In genomic region chr9:96420468-96421219, GRCh38 we compare ENCODE assay signal across 8 cellular contexts. TPM values are rescaled to one million over a fixed set of nuclear protein-coding genes. Genes with fewer than 3 reads are reported as not detected.
DNase-seq lines count a peak whose midpoint lies in the region; ATAC-seq and TF ChIP-seq lines count a peak whose summit lies in the region.

No MANE protein-coding gene starts in this region.

- H3K9me3 Mint-ChIP-seq in activated naive CD4-positive, alpha-beta T cell treated with anti-CD3 and anti-CD28 coated beads, Interleukin-2, amount 50 U/mL, for 72 hours: no peaks in the 10 kb centered on the region

- no peaks in the 10 kb centered on the region for H3K36me3 ChIP-seq in cardiac muscle cell

- ATAC-seq in activated naive CD4-positive, alpha-beta T cell treated with anti-CD3 and anti-CD28 coated beads, Interleukin-2, amount 50 U/mL, for 72 hours: peak in 1 of 2 donors; percentile 10
- ATAC-seq in HG03378 (IDR thresholded peaks at IDR 0.05; ENCODE audit: unreplicated experiment) (no peak), GM18498 (IDR thresholded peaks at IDR 0.05; ENCODE audit: unreplicated experiment) (no peak)

- peak; percentile 35 for DNase-seq in stimulated activated CD4-positive, alpha-beta T cell treated with anti-CD3 and anti-CD28 coated beads, Interleukin-1b, Interleukin-23, amount 100 ng/mL, for 48 hours
- DNase-seq in stimulated activated CD4-positive, alpha-beta T cell treated with anti-CD3 and anti-CD28 coated beads, Interleukin-4, amount 100 ng/mL, for 1 hour: no peak
- DNase-seq in NCI-H2196 treated with DMSO at 0.1 percent for 48 hours (lab: John Stamatoyannopoulos, UW; ENCODE audit: unreplicated experiment) (peak; percentile 65), cardiac muscle cell (ENCODE audit: low read depth in 1 of 2, low spot score in 1 of 2) (peak; percentile 74 to 94), putamen (ENCODE audit: low spot score) (peak; percentile 43)
- peak in 1 of 2 donors; percentile 18 for DNase-seq in activated naive CD4-positive, alpha-beta T cell treated with anti-CD3 and anti-CD28 coated beads, Interleukin-2, amount 50 U/mL, for 72 hours (ENCODE audit: low spot score in 2 of 2)

- no peak overlapping the region for H3K4me3 ChIP-seq in cardiac muscle cell

- no peak for TF ChIP-seq CTCF in cardiac muscle cell (IDR thresholded peaks at IDR 0.05; ENCODE audit: low read depth, low read length)

- H3K4me1 ChIP-seq in cardiac muscle cell (ENCODE audit: low read depth): peaks cover 18% of the 10 kb centered on the region

- H3K36me3 Mint-ChIP-seq in activated naive CD4-positive, alpha-beta T cell treated with anti-CD3 and anti-CD28 coated beads, Interleukin-2, amount 50 U/mL, for 72 hours: peaks cover 6 to 12% of the 10 kb centered on the region in 2 donors

- H3K9me3 ChIP-seq in cardiac muscle cell (ENCODE audit: low read depth): no peaks in the 10 kb centered on the region

- peak overlapping the region; percentile 96 for H3K27ac ChIP-seq in cardiac muscle cell

- H3K27ac Mint-ChIP-seq in activated naive CD4-positive, alpha-beta T cell treated with anti-CD3 and anti-CD28 coated beads, Interleukin-2, amount 50 U/mL, for 72 hours: peak overlapping the region; percentile 22 to 94

- H3K27me3 ChIP-seq in cardiac muscle cell: no peaks in the 10 kb centered on the region

RNA-seq across cellular contexts. Expression of gene ZNF367, which starts 2.5 kb away (rescaled TPM):
- total RNA-seq in activated naive CD4-positive, alpha-beta T cell treated with anti-CD3 and anti-CD28 coated beads, Interleukin-2, amount 50 U/mL, for 72 hours: 10 to 100 TPM; 17.7 to 42.6 TPM
- 2.5 and 3.0 TPM in 2 replicates for total RNA-seq in cardiac muscle cell
- polyA plus RNA-seq in cardiac muscle cell: 0.89 and 3.0 TPM in 2 replicates

RNA-seq across cellular contexts. Expression of gene HABP4, which starts 29.3 kb away (rescaled TPM):
- total RNA-seq in activated naive CD4-positive, alpha-beta T cell treated with anti-CD3 and anti-CD28 coated beads, Interleukin-2, amount 50 U/mL, for 72 hours: 10 to 100 TPM in 1 of 2 donors, 1 to 10 TPM in 1; 6.4 to 15.7 TPM
- 32.8 and 41.0 TPM in 2 replicates for total RNA-seq in cardiac muscle cell
- polyA plus RNA-seq in cardiac muscle cell: 69.6 and 71.2 TPM in 2 replicates

RNA-seq across cellular contexts. Expression of gene SLC35D2, which starts 37.1 kb away (rescaled TPM):
- total RNA-seq in activated naive CD4-positive, alpha-beta T cell treated with anti-CD3 and anti-CD28 coated beads, Interleukin-2, amount 50 U/mL, for 72 hours: 1 to 10 TPM; 1.5 to 1.8 TPM
- 22.1 and 25.7 TPM in 2 replicates for total RNA-seq in cardiac muscle cell
- 24.5 and 43.3 TPM in 2 replicates for polyA plus RNA-seq in cardiac muscle cell
